Comparison of ENCODE assay signal across 16 cellular contexts in genomic region chr3:50372349-50372748, GRCh38.
DNase-seq lines count a peak whose midpoint lies in the region; ATAC-seq and TF ChIP-seq lines count a peak whose summit lies in the region.
"Had no signal": no experiment of that assay in that cellular context is flagged by ENCODE, and none has a peak within 500 bp of the region (broad histone marks: within the 10 kb centered on the region; RNA-seq: fewer than 3 reads in every experiment).

No MANE protein-coding gene starts in this region.

- no peaks in the 10 kb centered on the region for H3K36me3 Mint-ChIP-seq in nephron (ENCODE audit: low read depth)
- H3K36me3 Mint-ChIP-seq: activated naive CD4-positive, alpha-beta T cell treated with anti-CD3 and anti-CD28 coated beads, Interleukin-2, amount 50 U/mL, for 72 hours; CD4-positive, CD25-positive, alpha-beta regulatory T cell; natural killer cell had no signal

- H3K27ac Mint-ChIP-seq in nephron: peak overlapping the region; percentile 90 to 97 (median 94)
- H3K27ac Mint-ChIP-seq: CD4-positive, CD25-positive, alpha-beta regulatory T cell; natural killer cell; stimulated activated naive CD8-positive, alpha-beta T cell treated with anti-CD3 and anti-CD28 coated beads, Interleukin-15, Interleukin-2, amounts not matched to agents 100 ng/mL and 50 ng/mL, for 24 hours had no signal

- peaks cover 5% of the 10 kb centered on the region for H3K27me3 Mint-ChIP-seq in nephron (ENCODE audit: low read depth)
- H3K27me3 Mint-ChIP-seq: stimulated activated naive CD8-positive, alpha-beta T cell treated with anti-CD3 and anti-CD28 coated beads, Interleukin-15, Interleukin-2, amounts not matched to agents 100 ng/mL and 50 ng/mL, for 24 hours had no signal

- no peaks in the 10 kb centered on the region for H3K9me3 ChIP-seq in WERI-Rb-1 (ENCODE audit: severe bottlenecking)
- H3K9me3 ChIP-seq: sigmoid colon had no signal

- ATAC-seq in GM18861 (IDR thresholded peaks at IDR 0.05; ENCODE audit: unreplicated experiment) (no peak), GM18505 (IDR thresholded peaks at IDR 0.05; ENCODE audit: unreplicated experiment) (no peak), HG02840 (IDR thresholded peaks at IDR 0.05; ENCODE audit: low FRiP score, unreplicated experiment) (no peak)
- ATAC-seq: left ventricle myocardium superior, natural killer cell had no signal

- H3K9ac ChIP-seq in KMS-11: no peak overlapping the region

- H3K36me3 ChIP-seq in KMS-11 (ENCODE audit: insufficient read depth) (no peaks in the 10 kb centered on the region), WERI-Rb-1 (no peaks in the 10 kb centered on the region)
- H3K36me3 ChIP-seq: sigmoid colon had no signal

- H2AFZ ChIP-seq in KMS-11 (ENCODE audit: low read depth): peak overlapping the region; percentile 26; the same call in 1 of the 2 replicates

- TF ChIP-seq CTCF in KMS-11 (conservative IDR thresholded peaks at IDR 0.05; ENCODE audit: low read depth, low read length) (no peak), WERI-Rb-1 (IDR thresholded peaks at IDR 0.05; ENCODE audit: low read depth, low read length) (0 out of 2 replicates have a peak, but pooled peaks have one; percentile 36), nephron (IDR thresholded peaks at IDR 0.05; ENCODE audit: unreplicated experiment in 3 of 3) (peak in 2 of 3 experiments; percentile 13 to 16)

- no peak for TF ChIP-seq POLR2A in GM18505 (IDR thresholded peaks at IDR 0.05; ENCODE audit: borderline replicate concordance, extremely low read depth, insufficient read depth, insufficient read length)

- H3K79me2 ChIP-seq in KMS-11 (ENCODE audit: insufficient read depth, low read depth): no peaks in the 10 kb centered on the region

- H3K9me3 Mint-ChIP-seq in nephron: no peaks in the 10 kb centered on the region
- H3K9me3 Mint-ChIP-seq: activated naive CD4-positive, alpha-beta T cell treated with anti-CD3 and anti-CD28 coated beads, Interleukin-2, amount 50 U/mL, for 72 hours; natural killer cell; stimulated activated naive CD8-positive, alpha-beta T cell treated with anti-CD3 and anti-CD28 coated beads, Interleukin-15, Interleukin-2, amounts not matched to agents 100 ng/mL and 50 ng/mL, for 24 hours had no signal

- peak; percentile 3 for DNase-seq in DMS79 treated with DMSO at 0.1 percent for 48 hours (lab: John Stamatoyannopoulos, UW)
- peak; percentile 55 for DNase-seq in WERI-Rb-1
- DNase-seq in GOT3 (lab: John Stamatoyannopoulos, UW): no peak
- DNase-seq: CD4-positive, CD25-positive, alpha-beta regulatory T cell; hippocampal formation; left ventricle myocardium superior; natural killer cell; NCI-H526 treated with DMSO at 0.1 percent for 48 hours; sigmoid colon had no signal

- H3K4me2 ChIP-seq in KMS-11: peak overlapping the region; percentile 39

- H3K27me3 ChIP-seq in KMS-11 (ENCODE audit: insufficient read depth, low read depth): no peaks in the 10 kb centered on the region
- H3K27me3 ChIP-seq in WERI-Rb-1 (ENCODE audit: insufficient read depth, low read depth, severe bottlenecking): no peaks in the 10 kb centered on the region

- H3K4me3 Mint-ChIP-seq in nephron: peak overlapping the region; percentile 46 to 61 (median 47)
- H3K4me3 Mint-ChIP-seq: CD4-positive, CD25-positive, alpha-beta regulatory T cell; natural killer cell; stimulated activated naive CD8-positive, alpha-beta T cell treated with anti-CD3 and anti-CD28 coated beads, Interleukin-15, Interleukin-2, amounts not matched to agents 100 ng/mL and 50 ng/mL, for 24 hours had no signal

- peaks cover 38% of the 10 kb centered on the region for H3K4me1 Mint-ChIP-seq in nephron

- H3K27ac ChIP-seq in KMS-11 (no peak overlapping the region), WERI-Rb-1 (peak overlapping the region; percentile 58)
- H3K27ac ChIP-seq: sigmoid colon had no signal

- H3K4me3 ChIP-seq in KMS-11 (IDR thresholded peaks at IDR 0.05; ENCODE audit: insufficient read depth, low read depth, low read length) (no peak overlapping the region), WERI-Rb-1 (ENCODE audit: low read depth, low read length) (no peak overlapping the region)
- H3K4me3 ChIP-seq: sigmoid colon had no signal

- peaks cover 22% of the 10 kb centered on the region for H3K4me1 ChIP-seq in KMS-11 (ENCODE audit: low read depth, poor library complexity, severe bottlenecking)
- H3K4me1 ChIP-seq: sigmoid colon had no signal

- H4K20me1 ChIP-seq in KMS-11 (ENCODE audit: insufficient read depth): no peaks in the 10 kb centered on the region
